ENCODE assay signal across 8 cellular contexts in the genomic region with DNA sequence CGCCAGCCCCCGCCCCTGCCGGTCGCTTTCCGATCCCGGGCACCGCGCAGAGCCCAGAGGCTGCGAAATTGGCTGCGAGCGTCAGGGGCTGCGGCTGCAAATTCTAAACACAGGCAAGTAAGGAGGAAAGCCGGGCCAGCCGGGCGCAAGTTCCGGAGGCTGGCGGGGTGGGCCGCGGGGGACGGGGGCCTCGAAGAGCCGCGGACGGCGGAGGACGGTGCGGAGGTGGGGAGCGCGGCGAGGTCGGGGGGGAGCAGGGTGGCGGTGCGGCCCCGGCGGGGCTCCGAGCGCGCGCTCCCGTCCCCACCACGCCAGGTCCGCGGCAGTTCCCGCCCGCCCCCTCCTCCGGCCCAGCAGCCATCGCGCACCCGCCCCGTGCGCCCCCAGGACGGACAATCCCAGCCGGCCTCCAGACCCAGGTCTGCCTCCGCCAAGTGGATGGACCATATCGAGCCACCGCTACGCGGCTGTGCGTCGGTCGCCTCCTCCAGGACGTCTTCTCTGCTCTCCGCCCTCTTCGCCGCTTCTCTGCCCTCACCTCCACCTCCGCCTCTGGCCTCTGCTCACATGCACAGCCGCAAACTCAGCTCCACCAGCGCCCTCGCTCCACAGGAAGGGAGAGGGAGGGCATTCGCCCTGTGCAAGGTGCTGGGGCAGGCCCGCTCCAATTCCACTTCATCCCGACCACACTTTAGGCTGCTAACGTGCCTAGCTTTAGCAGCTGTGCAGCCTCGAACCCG. TPM values are rescaled to one million over a fixed set of nuclear protein-coding genes. Genes with fewer than 3 reads are reported as not detected.
DNase-seq lines count a peak whose midpoint lies in the region; ATAC-seq lines count a peak whose summit lies in the region.

No MANE protein-coding gene starts in this region.

- DNase-seq in NCI-H524 (lab: John Stamatoyannopoulos, UW) (peak; percentile 27 to 53), NCI-H524 treated with DMSO at 0.1 percent for 48 hours (lab: John Stamatoyannopoulos, UW) (no peak), iPS DF 6.9 (ENCODE audit: low read depth, low spot score) (no peak), DMS153 treated with DMSO at 0.1 percent for 48 hours (lab: John Stamatoyannopoulos, UW; ENCODE audit: unreplicated experiment) (no peak), NCI-H510A (lab: John Stamatoyannopoulos, UW) (no peak)
- peak; percentile 35 to 43 for DNase-seq in activated T-cell treated with anti-CD3 and anti-CD28 coated beads, Interleukin-2, amount 50 U/mL, for 72 hours
- no peak for DNase-seq in stimulated activated naive B cell treated with anti-CD40 and anti-IgM and Interleukin-4, amounts not matched to agents 10 μg/mL and 1 μg/mL and 100 μg/mL, for 72 hours

- WGBS in iPS DF 6.9 (ENCODE audit: insufficient coverage, insufficient read length) = no CpG with 5 or more reads among the region's 75 CpGs

- H3K4me3 ChIP-seq in iPS DF 6.9 (ENCODE audit: low read length) = peak overlapping the region; percentile 31; the same call in 1 of the 2 replicates

- peak overlapping the region; percentile 82 to 90 for H3K4me3 Mint-ChIP-seq in activated T-cell treated with anti-CD3 and anti-CD28 coated beads, Interleukin-2, amount 50 U/mL, for 72 hours
- H3K4me3 Mint-ChIP-seq in stimulated activated naive B cell treated with anti-CD40 and anti-IgM and Interleukin-4, amounts not matched to agents 10 μg/mL and 1 μg/mL and 100 μg/mL, for 72 hours = peak overlapping the region; percentile 75 to 86

- H3K9me3 ChIP-seq in iPS DF 6.9 (ENCODE audit: control insufficient read depth, insufficient read depth, low read length) = no peaks in the 10 kb centered on the region

- peaks cover 72% of the 10 kb centered on the region for H3K27me3 Mint-ChIP-seq in activated T-cell treated with anti-CD3 and anti-CD28 coated beads, Interleukin-2, amount 50 U/mL, for 72 hours (ENCODE audit: low read depth)
- peaks cover 77 to 82% of the 10 kb centered on the region in 2 donors for H3K27me3 Mint-ChIP-seq in stimulated activated naive B cell treated with anti-CD40 and anti-IgM and Interleukin-4, amounts not matched to agents 10 μg/mL and 1 μg/mL and 100 μg/mL, for 72 hours

- no peaks in the 10 kb centered on the region for H3K9me3 Mint-ChIP-seq in activated T-cell treated with anti-CD3 and anti-CD28 coated beads, Interleukin-2, amount 50 U/mL, for 72 hours
- no peaks in the 10 kb centered on the region for H3K9me3 Mint-ChIP-seq in stimulated activated naive B cell treated with anti-CD40 and anti-IgM and Interleukin-4, amounts not matched to agents 10 μg/mL and 1 μg/mL and 100 μg/mL, for 72 hours

- H3K36me3 ChIP-seq in iPS DF 6.9 (ENCODE audit: control insufficient read depth, insufficient read depth, low read length) = no peaks in the 10 kb centered on the region

- H3K36me3 Mint-ChIP-seq in activated T-cell treated with anti-CD3 and anti-CD28 coated beads, Interleukin-2, amount 50 U/mL, for 72 hours (ENCODE audit: insufficient read depth in 2 of 2) = no peaks in the 10 kb centered on the region
- H3K36me3 Mint-ChIP-seq in stimulated activated naive B cell treated with anti-CD40 and anti-IgM and Interleukin-4, amounts not matched to agents 10 μg/mL and 1 μg/mL and 100 μg/mL, for 72 hours = peaks cover 0 to 2% of the 10 kb centered on the region in 2 donors

- H3K4me1 ChIP-seq in iPS DF 6.9 (ENCODE audit: control insufficient read depth, insufficient read depth, low read length) = peaks cover 6% of the 10 kb centered on the region

- peaks cover 35% of the 10 kb centered on the region for H3K4me1 Mint-ChIP-seq in activated T-cell treated with anti-CD3 and anti-CD28 coated beads, Interleukin-2, amount 50 U/mL, for 72 hours (ENCODE audit: low read depth)
- H3K4me1 Mint-ChIP-seq in stimulated activated naive B cell treated with anti-CD40 and anti-IgM and Interleukin-4, amounts not matched to agents 10 μg/mL and 1 μg/mL and 100 μg/mL, for 72 hours = peaks cover 28 to 41% of the 10 kb centered on the region in 2 donors

- no peak overlapping the region for H3K27ac Mint-ChIP-seq in activated T-cell treated with anti-CD3 and anti-CD28 coated beads, Interleukin-2, amount 50 U/mL, for 72 hours
- H3K27ac Mint-ChIP-seq in stimulated activated naive B cell treated with anti-CD40 and anti-IgM and Interleukin-4, amounts not matched to agents 10 μg/mL and 1 μg/mL and 100 μg/mL, for 72 hours = peak overlapping the region; percentile 31

- no peaks in the 10 kb centered on the region; the same call in 1 of the 2 replicates for H3K27me3 ChIP-seq in iPS DF 6.9 (ENCODE audit: control insufficient read depth, insufficient read depth, low read length)

- ATAC-seq in activated T-cell treated with anti-CD3 and anti-CD28 coated beads, Interleukin-2, amount 50 U/mL, for 72 hours (replicated peaks in 1 of 2) = peak; percentile 54 to 62
- ATAC-seq in stimulated activated naive B cell treated with anti-CD40 and anti-IgM and Interleukin-4, amounts not matched to agents 10 μg/mL and 1 μg/mL and 100 μg/mL, for 72 hours (replicated peaks) = peak; percentile 66 to 69
- ATAC-seq in GM19351 (IDR thresholded peaks at IDR 0.05; ENCODE audit: unreplicated experiment) = no peak

- H3K27ac ChIP-seq in iPS DF 6.9 (ENCODE audit: low read length) = no peak overlapping the region

RNA-seq across cellular contexts. Expression of a gene that starts 7.2 kb away (rescaled TPM):
- total RNA-seq in activated T-cell treated with anti-CD3 and anti-CD28 coated beads, Interleukin-2, amount 50 U/mL, for 72 hours = under 1 TPM; 0.58 to 0.62 TPM

Comparison
In these comparisons a context has a peak if more than half of its experiments do, and no peak if none do; other contexts are left out.
1. DNase-seq: peak in NCI-H524 (2 of 2) and activated T-cell treated with anti-CD3 and anti-CD28 coated beads, Interleukin-2, amount 50 U/mL, for 72 hours (2 of 2); none in NCI-H524 treated with DMSO at 0.1 percent for 48 hours (single experiment), iPS DF 6.9 (single experiment), stimulated activated naive B cell treated with anti-CD40 and anti-IgM and Interleukin-4, amounts not matched to agents 10 μg/mL and 1 μg/mL and 100 μg/mL, for 72 hours (single experiment), DMS153 treated with DMSO at 0.1 percent for 48 hours (single experiment) and NCI-H510A (single experiment).